17 cellular contexts compared by ENCODE assay signal in the genomic region with DNA sequence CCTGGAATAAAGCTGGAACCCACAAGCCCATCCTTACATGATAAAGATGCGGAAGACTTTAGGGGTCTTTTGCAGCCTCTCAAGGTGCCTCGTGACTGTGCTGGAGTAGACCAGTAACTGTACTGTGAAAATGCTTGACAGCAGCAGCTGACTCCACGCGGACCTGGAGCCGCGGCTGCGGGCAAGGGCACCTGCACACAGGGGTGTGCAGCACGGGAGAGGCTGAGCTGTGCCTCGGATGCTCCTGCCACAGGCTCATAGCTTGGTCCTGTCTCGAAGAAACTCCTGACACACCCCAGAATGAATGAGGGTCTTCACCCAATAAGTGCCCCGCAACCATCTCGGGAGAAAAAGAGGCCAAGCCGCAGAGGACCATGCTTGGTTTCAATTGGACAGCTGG. TPM values are rescaled to one million over a fixed set of nuclear protein-coding genes. Genes with fewer than 3 reads are reported as not detected.
DNase-seq lines count a peak whose midpoint lies in the region; ATAC-seq lines count a peak whose summit lies in the region.
"Had no signal": no experiment of that assay in that cellular context is flagged by ENCODE, and none has a peak within 500 bp of the region (broad histone marks: within the 10 kb centered on the region; RNA-seq: fewer than 3 reads in every experiment).

No MANE protein-coding gene starts in this region.

- H2BK120ac ChIP-seq in neuronal stem cell (ENCODE audit: low read depth, low read length) = no peak overlapping the region

- H3K4me1 ChIP-seq in BLaER1 (peaks cover 14% of the 10 kb centered on the region), neuronal stem cell (ENCODE audit: control insufficient read depth in 2 of 2, insufficient read depth in 1 of 2, low read depth in 1 of 2, low read length in 2 of 2) (no peaks in the 10 kb centered on the region)
- H3K4me1 ChIP-seq: BE2C had no signal

- no peak overlapping the region for H2AFZ ChIP-seq in neuronal stem cell (ENCODE audit: low read length)
- H2AFZ ChIP-seq: PC-9 had no signal

- H3K23ac ChIP-seq in neuronal stem cell (ENCODE audit: low read depth, low read length, poor library complexity) = no peak overlapping the region

- no peak overlapping the region for H3K27ac Mint-ChIP-seq in activated CD8-positive, alpha-beta memory T cell treated with anti-CD3 and anti-CD28 coated beads, Interleukin-2, amount 10 ng/mL, durations not matched to agents 7 days and 5 days
- H3K27ac Mint-ChIP-seq: CD4-positive, alpha-beta T cell had no signal

- H3K27me3 ChIP-seq in BLaER1 = no peaks in the 10 kb centered on the region
- H3K27me3 ChIP-seq in neuronal stem cell (ENCODE audit: control insufficient read depth in 3 of 3, insufficient read depth in 3 of 3, low read depth in 1 of 3, low read length in 3 of 3) = peaks cover 0 to 44% (median 6%) of the 10 kb centered on the region in 3 experiments

- H3K9me3 ChIP-seq in BLaER1 = peaks cover 18% of the 10 kb centered on the region
- H3K9me3 ChIP-seq in neuronal stem cell (replicated peaks in 1 of 2; ENCODE audit: control insufficient read depth in 2 of 2, insufficient read depth in 1 of 2, low read depth in 1 of 2, low read length in 2 of 2) = peaks cover 3 to 11% of the 10 kb centered on the region in 2 donors
- H3K9me3 ChIP-seq: BE2C had no signal

- no peak overlapping the region for H2BK5ac ChIP-seq in neuronal stem cell (ENCODE audit: low read length)

- H3K27ac ChIP-seq in BLaER1 = no peak overlapping the region
- no peak overlapping the region for H3K27ac ChIP-seq in neuronal stem cell (replicated peaks; ENCODE audit: low read length)
- H3K27ac ChIP-seq: PC-9, RWPE1 had no signal

- no peak overlapping the region for H4K91ac ChIP-seq in neuronal stem cell (ENCODE audit: low read depth, low read length, poor library complexity)

- no peak for ATAC-seq in activated CD8-positive, alpha-beta memory T cell treated with anti-CD3 and anti-CD28 coated beads, Interleukin-2, amount 10 ng/mL, durations not matched to agents 7 days and 5 days
- no peak for ATAC-seq in HG03135 (IDR thresholded peaks at IDR 0.05; ENCODE audit: unreplicated experiment)

- DNase-seq in COLO668 (lab: John Stamatoyannopoulos, UW; ENCODE audit: unreplicated experiment) (peak; percentile 65), neuronal stem cell (ENCODE audit: low spot score) (no peak), superior temporal gyrus (ENCODE audit: extremely low spot score) (no peak), NCI-H774 (lab: John Stamatoyannopoulos, UW) (no peak)
- peak; percentile 21 for DNase-seq in activated CD8-positive, alpha-beta memory T cell treated with anti-CD3 and anti-CD28 coated beads, Interleukin-2, amount 10 ng/mL, durations not matched to agents 7 days and 5 days
- DNase-seq: CD4-positive, alpha-beta T cell; GOT3; HCEC 1CT; KG1; NCI-H446 treated with DMSO at 0.1 percent for 48 hours; PC-9; SHP77 treated with DMSO at 0.1 percent for 48 hours; T-helper 1 cell had no signal

- H4K8ac ChIP-seq in neuronal stem cell (ENCODE audit: low read depth, low read length) = no peak overlapping the region

- H2BK12ac ChIP-seq in neuronal stem cell (ENCODE audit: low read length) = no peak overlapping the region

- H2AK5ac ChIP-seq in neuronal stem cell (ENCODE audit: low read depth, low read length) = peak overlapping the region; percentile 75

- CTCF ChIA-PET in activated CD8-positive, alpha-beta memory T cell treated with anti-CD3 and anti-CD28 coated beads, Interleukin-2, amount 10 ng/mL, durations not matched to agents 7 days and 5 days (lab: Charles Lee) = no interaction called here

- peak overlapping the region; percentile 8 for H3K14ac ChIP-seq in neuronal stem cell (ENCODE audit: low read length)

- H2BK15ac ChIP-seq in neuronal stem cell (ENCODE audit: low read length) = no peak overlapping the region

- peak overlapping the region; percentile 57 for H3K18ac ChIP-seq in neuronal stem cell (ENCODE audit: low read length)

- no CpG with 5 or more reads among the region's 13 CpGs for WGBS in neuronal stem cell (ENCODE audit: extremely low coverage in 2 of 2, insufficient read length in 2 of 2, insufficient replicate concordance in 1 of 2), 2 donors

- H3K4ac ChIP-seq in neuronal stem cell (ENCODE audit: low read length) = no peak overlapping the region

- no peak overlapping the region for H3K9ac ChIP-seq in BLaER1
- no peak overlapping the region for H3K9ac ChIP-seq in neuronal stem cell (ENCODE audit: low read depth, low read length, poor library complexity)

- no peak overlapping the region for H3K4me3 Mint-ChIP-seq in activated CD8-positive, alpha-beta memory T cell treated with anti-CD3 and anti-CD28 coated beads, Interleukin-2, amount 10 ng/mL, durations not matched to agents 7 days and 5 days
- H3K4me3 Mint-ChIP-seq: CD4-positive, alpha-beta T cell had no signal

- no peaks in the 10 kb centered on the region for H3K36me3 Mint-ChIP-seq in activated CD8-positive, alpha-beta memory T cell treated with anti-CD3 and anti-CD28 coated beads, Interleukin-2, amount 10 ng/mL, durations not matched to agents 7 days and 5 days

- H3K79me1 ChIP-seq in neuronal stem cell (ENCODE audit: low read depth, low read length) = peaks cover 2% of the 10 kb centered on the region

- peaks cover 16% of the 10 kb centered on the region for H3K27me3 Mint-ChIP-seq in activated CD8-positive, alpha-beta memory T cell treated with anti-CD3 and anti-CD28 coated beads, Interleukin-2, amount 10 ng/mL, durations not matched to agents 7 days and 5 days

- peaks cover 5% of the 10 kb centered on the region for H3K9me3 Mint-ChIP-seq in activated CD8-positive, alpha-beta memory T cell treated with anti-CD3 and anti-CD28 coated beads, Interleukin-2, amount 10 ng/mL, durations not matched to agents 7 days and 5 days (ENCODE audit: low read depth)

- no peaks in the 10 kb centered on the region for H3K4me1 Mint-ChIP-seq in activated CD8-positive, alpha-beta memory T cell treated with anti-CD3 and anti-CD28 coated beads, Interleukin-2, amount 10 ng/mL, durations not matched to agents 7 days and 5 days

- no peaks in the 10 kb centered on the region for H4K20me1 ChIP-seq in BLaER1

- H3K4me2 ChIP-seq in BLaER1 = peak overlapping the region; percentile 20
- no peak overlapping the region for H3K4me2 ChIP-seq in neuronal stem cell (ENCODE audit: insufficient read depth, low read length, poor library complexity, severe bottlenecking)
- H3K4me2 ChIP-seq: PC-9 had no signal

- H3K4me3 ChIP-seq in BLaER1 (no peak overlapping the region), neuronal stem cell (ENCODE audit: low read length in 2 of 2) (no peak overlapping the region)
- H3K4me3 ChIP-seq: PC-9 had no signal

- H3K36me3 ChIP-seq in BLaER1 (no peaks in the 10 kb centered on the region), neuronal stem cell (replicated peaks in 1 of 2; ENCODE audit: control insufficient read depth in 2 of 2, insufficient read depth in 2 of 2, low read length in 2 of 2) (no peaks in the 10 kb centered on the region)
- H3K36me3 ChIP-seq: BE2C had no signal

RNA-seq across cellular contexts. Expression of a gene that starts 40.3 kb away (rescaled TPM):
- total RNA-seq in activated CD8-positive, alpha-beta memory T cell treated with anti-CD3 and anti-CD28 coated beads, Interleukin-2, amount 10 ng/mL, durations not matched to agents 7 days and 5 days = 10 to 100 TPM; 32.2 to 40.5 TPM
- polyA plus RNA-seq in neuronal stem cell (2013, experiment 1 of 2) = 6.8 TPM
- 6.1 TPM for polyA plus RNA-seq in neuronal stem cell (2013, experiment 2 of 2)

RNA-seq across cellular contexts. Expression of a gene that starts 47.5 kb away (rescaled TPM):
- 1 to 10 TPM; 1.3 to 1.7 TPM for total RNA-seq in activated CD8-positive, alpha-beta memory T cell treated with anti-CD3 and anti-CD28 coated beads, Interleukin-2, amount 10 ng/mL, durations not matched to agents 7 days and 5 days
- polyA plus RNA-seq in neuronal stem cell (2013, experiment 1 of 2) = 3.3 TPM
- 3.2 TPM for polyA plus RNA-seq in neuronal stem cell (2013, experiment 2 of 2)

Comparison
In these comparisons a context has a peak if more than half of its experiments do, and no peak if none do; other contexts are left out.
1. DNase-seq: peak in COLO668 (single experiment) and activated CD8-positive, alpha-beta memory T cell treated with anti-CD3 and anti-CD28 coated beads, Interleukin-2, amount 10 ng/mL, durations not matched to agents 7 days and 5 days (single experiment); none in neuronal stem cell (single experiment), superior temporal gyrus (single experiment) and NCI-H774 (single experiment).